ENCODE assay signal across 8 cellular contexts in the genomic region with DNA sequence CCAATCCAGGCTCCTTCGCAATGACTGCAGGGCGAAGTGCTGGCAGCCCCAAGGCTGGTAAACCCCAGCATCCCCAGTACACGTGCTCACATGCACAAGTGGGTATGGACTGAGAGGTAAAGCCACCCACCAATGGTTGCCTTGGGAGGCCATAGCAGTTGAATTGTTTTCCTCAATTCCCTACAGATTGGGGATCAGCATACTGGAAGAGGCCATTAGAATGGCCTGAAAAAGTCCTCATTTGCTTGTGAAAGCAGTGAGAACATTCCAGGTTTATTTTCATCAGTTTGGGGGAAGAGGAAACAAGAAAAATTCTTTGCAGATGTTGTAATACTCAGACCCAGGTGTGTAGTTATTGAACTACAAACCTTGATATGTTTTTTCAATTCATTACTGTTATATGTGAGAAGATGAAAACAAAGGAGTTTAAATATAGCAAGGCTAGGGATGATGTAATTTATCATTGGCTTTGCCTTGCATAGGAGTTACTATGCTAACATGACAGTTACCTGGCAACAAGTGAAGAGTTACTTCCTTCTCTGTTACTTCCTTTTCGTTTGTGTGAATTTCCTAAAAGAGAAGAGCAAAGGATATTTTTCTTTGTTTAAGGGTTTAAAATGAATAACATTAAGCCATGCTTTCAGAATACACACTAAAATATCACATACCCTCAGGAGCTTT. TPM values are rescaled to one million over a fixed set of nuclear protein-coding genes. Genes with fewer than 3 reads are reported as not detected.
A peak's percentile ranks its signal among the peaks of the same experiment; 100 is the strongest.
DNase-seq lines count a peak whose midpoint lies in the region; ATAC-seq lines count a peak whose summit lies in the region.

No MANE protein-coding gene starts in this region.

- peaks cover 29% of the 10 kb centered on the region for H3K36me3 Mint-ChIP-seq in T-cell
- peaks cover 57% of the 10 kb centered on the region for H3K36me3 Mint-ChIP-seq in stimulated activated effector memory CD8-positive, alpha-beta T cell treated with anti-CD3 and anti-CD28 coated beads, Interleukin-12 subunit alpha, Interleukin-12 subunit beta, amount 100 ng/mL, for 72 hours

- H3K4me1 Mint-ChIP-seq in T-cell, result peaks cover 33 to 53% (median 47%) of the 10 kb centered on the region in 3 donors
- peaks cover 43% of the 10 kb centered on the region for H3K4me1 Mint-ChIP-seq in stimulated activated effector memory CD8-positive, alpha-beta T cell treated with anti-CD3 and anti-CD28 coated beads, Interleukin-12 subunit alpha, Interleukin-12 subunit beta, amount 100 ng/mL, for 72 hours

- DNase-seq in T-cell (no peak), glomerular visceral epithelial cell (ENCODE audit: extremely low spot score) (peak; percentile 52), LoVo (ENCODE audit: low spot score) (no peak), NCI-H446 (lab: John Stamatoyannopoulos, UW) (no peak)
- DNase-seq in stimulated activated effector memory CD8-positive, alpha-beta T cell treated with anti-CD3 and anti-CD28 coated beads, Interleukin-12 subunit alpha, Interleukin-12 subunit beta, amount 100 ng/mL, for 72 hours (ENCODE audit: low spot score in 2 of 2), result no peak

- CTCF ChIA-PET in T-cell (lab: Charles Lee), result interaction anchor here (0.5 to 0.7 kb wide), 3 partner anchors 8 to 23 kb away, joined by 3 to 4 read pairs (median 4); no protein-coding TSS in a partner anchor

- no peaks in the 10 kb centered on the region for H3K9me3 Mint-ChIP-seq in T-cell
- no peaks in the 10 kb centered on the region for H3K9me3 Mint-ChIP-seq in stimulated activated effector memory CD8-positive, alpha-beta T cell treated with anti-CD3 and anti-CD28 coated beads, Interleukin-12 subunit alpha, Interleukin-12 subunit beta, amount 100 ng/mL, for 72 hours

- ATAC-seq in GM18502 (IDR thresholded peaks at IDR 0.05; ENCODE audit: poor library complexity, unreplicated experiment), result peak; percentile 37
- ATAC-seq in HG02981 (IDR thresholded peaks at IDR 0.05; ENCODE audit: unreplicated experiment), result peak; percentile 52
- peak in 2 of 4 experiments; percentile 52 to 88 for ATAC-seq in T-cell (replicated peaks in 1 of 4)
- ATAC-seq in stimulated activated effector memory CD8-positive, alpha-beta T cell treated with anti-CD3 and anti-CD28 coated beads, Interleukin-12 subunit alpha, Interleukin-12 subunit beta, amount 100 ng/mL, for 72 hours, result no peak
- ATAC-seq in GM21381 (IDR thresholded peaks at IDR 0.05; ENCODE audit: unreplicated experiment), result no peak

- peak overlapping the region; percentile 17 to 74 for H3K27ac Mint-ChIP-seq in T-cell
- peak overlapping the region; percentile 34 for H3K27ac Mint-ChIP-seq in stimulated activated effector memory CD8-positive, alpha-beta T cell treated with anti-CD3 and anti-CD28 coated beads, Interleukin-12 subunit alpha, Interleukin-12 subunit beta, amount 100 ng/mL, for 72 hours

- H3K4me3 Mint-ChIP-seq in T-cell, result no peak overlapping the region
- no peak overlapping the region for H3K4me3 Mint-ChIP-seq in stimulated activated effector memory CD8-positive, alpha-beta T cell treated with anti-CD3 and anti-CD28 coated beads, Interleukin-12 subunit alpha, Interleukin-12 subunit beta, amount 100 ng/mL, for 72 hours

- POLR2A ChIA-PET in T-cell (lab: Charles Lee), result interaction anchor here in 1 of 2 donors (0.6 kb wide), 1 partner anchor 33 kb away, joined by 10 read pairs; no protein-coding TSS in a partner anchor

- no peaks in the 10 kb centered on the region for H3K27me3 Mint-ChIP-seq in T-cell

RNA-seq across cellular contexts. Expression of a gene that starts 36.4 kb away (rescaled TPM):
- total RNA-seq in T-cell, result 10 to 100 TPM; 19.3 to 22.2 (median 20.0) TPM

Comparison
In these comparisons a context has a peak if more than half of its experiments do, and no peak if none do; other contexts are left out.
1. ATAC-seq: peak in GM18502 (single experiment) and HG02981 (single experiment); none in stimulated activated effector memory CD8-positive, alpha-beta T cell treated with anti-CD3 and anti-CD28 coated beads, Interleukin-12 subunit alpha, Interleukin-12 subunit beta, amount 100 ng/mL, for 72 hours (single experiment) and GM21381 (single experiment).